In genomic region chr3:38151667-38152265, GRCh38 we compare ENCODE assay signal across 12 cellular contexts. TPM values are rescaled to one million over a fixed set of nuclear protein-coding genes. Genes with fewer than 3 reads are reported as not detected.
DNase-seq lines count a peak whose midpoint lies in the region; TF ChIP-seq lines count a peak whose summit lies in the region.
"Had no signal": no experiment of that assay in that cellular context is flagged by ENCODE, and none has a peak within 500 bp of the region (broad histone marks: within the 10 kb centered on the region; RNA-seq: fewer than 3 reads in every experiment).

No MANE protein-coding gene starts in this region.

- no peak for DNase-seq in activated naive CD4-positive, alpha-beta T cell treated with anti-CD3 and anti-CD28 coated beads, Interleukin-2, amount 10 ng/mL, durations not matched to agents 7 days and 5 days
- no peak for DNase-seq in activated naive CD4-positive, alpha-beta T cell treated with Interleukin-2 at 50 U/mL for 16 hours
- DNase-seq in hepatocyte (ENCODE audit: low spot score) (no peak), type B pancreatic cell (ENCODE audit: extremely low spot score, unreplicated experiment) (no peak), dorsolateral prefrontal cortex (no peak), occipital lobe (lab: John Stamatoyannopoulos, UW) (no peak), G401 (ENCODE audit: low spot score) (no peak)
- DNase-seq: BE2C; NCI-H2081; stimulated activated CD4-positive, alpha-beta T cell treated with anti-CD3 and anti-CD28 coated beads, Interleukin-2, amount 100 ng/mL, for 48 hours; T-helper 9 cell had no signal

- CTCF ChIA-PET in activated naive CD4-positive, alpha-beta T cell treated with anti-CD3 and anti-CD28 coated beads, Interleukin-2, amount 10 ng/mL, durations not matched to agents 7 days and 5 days (lab: Charles Lee), result interaction anchor here (3.7 kb wide), 1 partner anchor 11 kb away, joined by 15 read pairs; no protein-coding TSS in a partner anchor

- H3K9me3 ChIP-seq in hepatocyte (ENCODE audit: low read depth), result no peaks in the 10 kb centered on the region
- H3K9me3 ChIP-seq: BE2C had no signal

- peaks cover 31% of the 10 kb centered on the region for H3K4me1 Mint-ChIP-seq in activated naive CD4-positive, alpha-beta T cell treated with anti-CD3 and anti-CD28 coated beads, Interleukin-2, amount 10 ng/mL, durations not matched to agents 7 days and 5 days
- H3K4me1 Mint-ChIP-seq in T-helper 1 cell treated with Interleukin-12 subunit alpha and Interleukin-12 subunit beta and Interleukin-4 antibody, amounts not matched to agents 30 μg/mL and 1 μg/mL, for 36 hours (ENCODE audit: low read depth), result peaks cover 35% of the 10 kb centered on the region
- peaks cover 21% of the 10 kb centered on the region for H3K4me1 Mint-ChIP-seq in type B pancreatic cell (ENCODE audit: unreplicated experiment)

- 98% methylated on average over 3 of the region's 3 CpGs for WGBS in hepatocyte (ENCODE audit: low lambda C conversion rate, missing lambda C conversion rate)

- peak overlapping the region; percentile 66 for H3K27ac Mint-ChIP-seq in activated naive CD4-positive, alpha-beta T cell treated with anti-CD3 and anti-CD28 coated beads, Interleukin-2, amount 10 ng/mL, durations not matched to agents 7 days and 5 days
- H3K27ac Mint-ChIP-seq in T-helper 1 cell treated with Interleukin-12 subunit alpha and Interleukin-12 subunit beta and Interleukin-4 antibody, amounts not matched to agents 30 μg/mL and 1 μg/mL, for 36 hours, result peak overlapping the region; percentile 79
- peak overlapping the region; percentile 99 for H3K27ac Mint-ChIP-seq in type B pancreatic cell

- H3K36me3 ChIP-seq in hepatocyte (replicated peaks; ENCODE audit: insufficient read depth, low read depth), result no peaks in the 10 kb centered on the region
- H3K36me3 ChIP-seq: BE2C had no signal

- H3K9me3 Mint-ChIP-seq in activated naive CD4-positive, alpha-beta T cell treated with anti-CD3 and anti-CD28 coated beads, Interleukin-2, amount 10 ng/mL, durations not matched to agents 7 days and 5 days, result peaks cover 10% of the 10 kb centered on the region
- peaks cover 11% of the 10 kb centered on the region for H3K9me3 Mint-ChIP-seq in T-helper 1 cell treated with Interleukin-12 subunit alpha and Interleukin-12 subunit beta and Interleukin-4 antibody, amounts not matched to agents 30 μg/mL and 1 μg/mL, for 36 hours
- H3K9me3 Mint-ChIP-seq in type B pancreatic cell, result peaks cover 8% of the 10 kb centered on the region

- no peaks in the 10 kb centered on the region for H3K36me3 Mint-ChIP-seq in activated naive CD4-positive, alpha-beta T cell treated with anti-CD3 and anti-CD28 coated beads, Interleukin-2, amount 10 ng/mL, durations not matched to agents 7 days and 5 days
- peaks cover 3% of the 10 kb centered on the region for H3K36me3 Mint-ChIP-seq in T-helper 1 cell treated with Interleukin-12 subunit alpha and Interleukin-12 subunit beta and Interleukin-4 antibody, amounts not matched to agents 30 μg/mL and 1 μg/mL, for 36 hours (ENCODE audit: low read depth)
- no peaks in the 10 kb centered on the region for H3K36me3 Mint-ChIP-seq in type B pancreatic cell

- H3K9me2 ChIP-seq in hepatocyte (replicated peaks; ENCODE audit: insufficient read depth), result no peaks in the 10 kb centered on the region

- H3K27me3 ChIP-seq in hepatocyte, result no peaks in the 10 kb centered on the region
- no peaks in the 10 kb centered on the region for H3K27me3 ChIP-seq in dorsolateral prefrontal cortex
- H3K27me3 ChIP-seq: BE2C had no signal

- intact Hi-C loops in dorsolateral prefrontal cortex (cut with DNase I), result no loop called here

- H3K4me1 ChIP-seq in hepatocyte (ENCODE audit: insufficient read depth), result no peaks in the 10 kb centered on the region
- H3K4me1 ChIP-seq: BE2C had no signal

- no peak overlapping the region for H3K4me2 ChIP-seq in hepatocyte

- H3K27me3 Mint-ChIP-seq in activated naive CD4-positive, alpha-beta T cell treated with anti-CD3 and anti-CD28 coated beads, Interleukin-2, amount 10 ng/mL, durations not matched to agents 7 days and 5 days, result no peaks in the 10 kb centered on the region
- H3K27me3 Mint-ChIP-seq in T-helper 1 cell treated with Interleukin-12 subunit alpha and Interleukin-12 subunit beta and Interleukin-4 antibody, amounts not matched to agents 30 μg/mL and 1 μg/mL, for 36 hours (ENCODE audit: low read depth), result no peaks in the 10 kb centered on the region
- no peaks in the 10 kb centered on the region for H3K27me3 Mint-ChIP-seq in type B pancreatic cell

- TF ChIP-seq CTCF in hepatocyte (IDR thresholded peaks at IDR 0.05; ENCODE audit: poor library complexity) (no peak), type B pancreatic cell (conservative IDR thresholded peaks at IDR 0.05) (no peak), dorsolateral prefrontal cortex (IDR thresholded peaks at IDR 0.05 in 54 of 56, conservative IDR thresholded peaks at IDR 0.05 in 2 of 56; ENCODE audit: low read depth in 1 of 56, partially characterized antibody in 56 of 56) (no peak)

- in situ Hi-C loops in G401 (cut with HindIII; ENCODE audit: low sequenced_read_pairs), result no loop called here

- peak overlapping the region; percentile 32 for H3K27ac ChIP-seq in hepatocyte
- H3K27ac ChIP-seq in dorsolateral prefrontal cortex, result peak overlapping the region in 5 of 59 donors; percentile 0 to 29 (median 12)

- no peak overlapping the region for H2AFZ ChIP-seq in hepatocyte

- no peaks in the 10 kb centered on the region for H3K79me2 ChIP-seq in hepatocyte

- no peak overlapping the region for H3K4me3 Mint-ChIP-seq in activated naive CD4-positive, alpha-beta T cell treated with anti-CD3 and anti-CD28 coated beads, Interleukin-2, amount 10 ng/mL, durations not matched to agents 7 days and 5 days
- no peak overlapping the region for H3K4me3 Mint-ChIP-seq in T-helper 1 cell treated with Interleukin-12 subunit alpha and Interleukin-12 subunit beta and Interleukin-4 antibody, amounts not matched to agents 30 μg/mL and 1 μg/mL, for 36 hours
- peak overlapping the region; percentile 65 for H3K4me3 Mint-ChIP-seq in type B pancreatic cell

- H4K20me1 ChIP-seq in hepatocyte (ENCODE audit: insufficient read depth, poor library complexity, severe bottlenecking), result no peaks in the 10 kb centered on the region

- H3K4me3 ChIP-seq in hepatocyte (no peak overlapping the region), dorsolateral prefrontal cortex (no peak overlapping the region)

RNA-seq across cellular contexts. Expression of gene MYD88, which starts 13.3 kb away (rescaled TPM):
- total RNA-seq in hepatocyte (12.7 and 14.3 TPM in 2 replicates), type B pancreatic cell (ENCODE audit: low replicate concordance) (31.1 and 55.6 TPM in 2 replicates), dorsolateral prefrontal cortex (10 to 100 TPM in 15 of 120 experiments, 1 to 10 TPM in 105; 2.0 to 22.0 (median 6.7) TPM), occipital lobe (2.7 TPM)
- polyA plus RNA-seq in hepatocyte, result 44.7 and 51.4 TPM in 2 replicates
- 0.06 TPM in 1 of 2 replicates, not detected in the other for total RNA-seq in G401 (2014; rRNA removed; shearing (Covaris generic))

RNA-seq across cellular contexts. Expression of gene OXSR1, which starts 13.6 kb away (rescaled TPM):
- 30.7 TPM in 2 replicates for total RNA-seq in hepatocyte
- 11.7 and 15.7 TPM in 2 replicates for polyA plus RNA-seq in hepatocyte
- 41.1 and 51.1 TPM in 2 replicates for total RNA-seq in type B pancreatic cell (ENCODE audit: low replicate concordance)
- 10 to 100 TPM; 22.6 to 47.5 (median 31.4) TPM for total RNA-seq in dorsolateral prefrontal cortex
- total RNA-seq in occipital lobe, result 54.9 TPM
- 24.5 and 28.9 TPM in 2 replicates for total RNA-seq in G401 (2014; rRNA removed; shearing (Covaris generic))

RNA-seq across cellular contexts. Expression of gene ACAA1, which starts 14.8 kb away (rescaled TPM):
- total RNA-seq in hepatocyte, result 141 and 152 TPM in 2 replicates
- 213 and 250 TPM in 2 replicates for polyA plus RNA-seq in hepatocyte
- total RNA-seq in type B pancreatic cell (ENCODE audit: low replicate concordance), result 81.2 and 118 TPM in 2 replicates
- total RNA-seq in dorsolateral prefrontal cortex, result 100 to 1,000 TPM in 2 of 120 experiments, 10 to 100 TPM in 118; 60.8 to 105 (median 80.7) TPM
- total RNA-seq in occipital lobe, result 26.2 TPM
- total RNA-seq in G401 (2014; rRNA removed; shearing (Covaris generic)), result 52.7 and 58.6 TPM in 2 replicates
